22 cellular contexts compared by ENCODE assay signal in genomic region chr20:49119972-49120371, GRCh38.
"Had no signal": no experiment of that assay in that cellular context is flagged by ENCODE, and none has a peak within 500 bp of the region (broad histone marks: within the 10 kb centered on the region; RNA-seq: fewer than 3 reads in every experiment).

No MANE protein-coding gene starts in this region.

- H3K4me3 ChIP-seq: body of pancreas, lower lobe of right lung, psoas muscle, right atrium auricular region, stomach, transverse colon had no signal

- H3K4me3 Mint-ChIP-seq: activated B cell treated with CpG ODN at 0.5 μM for 24 hours; activated CD4-positive, alpha-beta memory T cell treated with anti-CD3 and anti-CD28 coated beads for 36 hours; activated CD4-positive, alpha-beta T cell treated with anti-CD3 and anti-CD28 coated beads for 36 hours; activated naive CD4-positive, alpha-beta T cell treated with anti-CD3 and anti-CD28 coated beads, Interleukin-2, amount 10 ng/mL, durations not matched to agents 7 days and 5 days; activated T-cell treated with anti-CD3 and anti-CD28 coated beads, Interleukin-2, amount 50 U/mL, for 72 hours; immature natural killer cell; naive thymus-derived CD4-positive, alpha-beta T cell had no signal

- H3K27ac Mint-ChIP-seq: activated B cell treated with CpG ODN at 0.5 μM for 24 hours; activated CD4-positive, alpha-beta T cell treated with anti-CD3 and anti-CD28 coated beads for 36 hours; activated naive CD4-positive, alpha-beta T cell treated with anti-CD3 and anti-CD28 coated beads, Interleukin-2, amount 10 ng/mL, durations not matched to agents 7 days and 5 days; activated T-cell treated with anti-CD3 and anti-CD28 coated beads, Interleukin-2, amount 50 U/mL, for 72 hours had no signal

- FAIRE-seq: urothelium cell line had no signal

- H3K4me1 Mint-ChIP-seq: activated B cell treated with CpG ODN at 0.5 μM for 24 hours; activated CD4-positive, alpha-beta T cell treated with anti-CD3 and anti-CD28 coated beads for 36 hours; activated naive CD4-positive, alpha-beta T cell treated with anti-CD3 and anti-CD28 coated beads, Interleukin-2, amount 10 ng/mL, durations not matched to agents 7 days and 5 days had no signal

- DNase-seq: activated B cell treated with CpG ODN at 0.5 μM for 24 hours; activated CD4-positive, alpha-beta memory T cell treated with anti-CD3 and anti-CD28 coated beads for 36 hours; activated CD4-positive, alpha-beta T cell treated with anti-CD3 and anti-CD28 coated beads for 36 hours; activated effector memory CD4-positive, alpha-beta T cell treated with anti-CD3 and anti-CD28 coated beads, Interleukin-2, amount 50 U/mL, for 16 hours; activated naive CD4-positive, alpha-beta T cell treated with anti-CD3 and anti-CD28 coated beads, Interleukin-2, amount 10 ng/mL, durations not matched to agents 7 days and 5 days; activated T-cell treated with anti-CD3 and anti-CD28 coated beads, Interleukin-2, amount 50 U/mL, for 72 hours; anterior cingulate cortex; body of pancreas; dermis blood vessel endothelial cell; effector CD8-positive, alpha-beta T cell; foreskin keratinocyte; immature natural killer cell; lower lobe of right lung; naive thymus-derived CD4-positive, alpha-beta T cell; psoas muscle; stimulated activated CD4-positive, alpha-beta T cell treated with anti-CD3 and anti-CD28 coated beads, Interleukin-4, amount 100 ng/mL, for 24 hours; stomach; T-helper 9 cell; transverse colon had no signal

- H3K9me3 ChIP-seq: body of pancreas, lower lobe of right lung, psoas muscle, right atrium auricular region, stomach, transverse colon had no signal

- ATAC-seq: activated CD4-positive, alpha-beta T cell treated with anti-CD3 and anti-CD28 coated beads for 36 hours; activated T-cell treated with anti-CD3 and anti-CD28 coated beads, Interleukin-2, amount 50 U/mL, for 72 hours; body of pancreas; foreskin keratinocyte; left lobe of liver; lower lobe of right lung; naive thymus-derived CD4-positive, alpha-beta T cell; psoas muscle had no signal

- H3K27ac ChIP-seq: body of pancreas, foreskin keratinocyte, lower lobe of right lung, psoas muscle, right atrium auricular region, stomach, transverse colon had no signal

- H3K4me1 ChIP-seq: body of pancreas, foreskin keratinocyte, lower lobe of right lung, psoas muscle, right atrium auricular region, transverse colon had no signal

- H3K27me3 ChIP-seq: body of pancreas, foreskin keratinocyte, right atrium auricular region, stomach, transverse colon had no signal

- H3K9me3 Mint-ChIP-seq: activated B cell treated with CpG ODN at 0.5 μM for 24 hours; activated CD4-positive, alpha-beta memory T cell treated with anti-CD3 and anti-CD28 coated beads for 36 hours; activated naive CD4-positive, alpha-beta T cell treated with anti-CD3 and anti-CD28 coated beads, Interleukin-2, amount 10 ng/mL, durations not matched to agents 7 days and 5 days; activated T-cell treated with anti-CD3 and anti-CD28 coated beads, Interleukin-2, amount 50 U/mL, for 72 hours; immature natural killer cell; naive thymus-derived CD4-positive, alpha-beta T cell had no signal

- H3K27me3 Mint-ChIP-seq: activated B cell treated with CpG ODN at 0.5 μM for 24 hours; activated CD4-positive, alpha-beta memory T cell treated with anti-CD3 and anti-CD28 coated beads for 36 hours; activated CD4-positive, alpha-beta T cell treated with anti-CD3 and anti-CD28 coated beads for 36 hours; activated naive CD4-positive, alpha-beta T cell treated with anti-CD3 and anti-CD28 coated beads, Interleukin-2, amount 10 ng/mL, durations not matched to agents 7 days and 5 days; naive thymus-derived CD4-positive, alpha-beta T cell had no signal
